1 cellular context compared by ENCODE assay signal in the genomic region with DNA sequence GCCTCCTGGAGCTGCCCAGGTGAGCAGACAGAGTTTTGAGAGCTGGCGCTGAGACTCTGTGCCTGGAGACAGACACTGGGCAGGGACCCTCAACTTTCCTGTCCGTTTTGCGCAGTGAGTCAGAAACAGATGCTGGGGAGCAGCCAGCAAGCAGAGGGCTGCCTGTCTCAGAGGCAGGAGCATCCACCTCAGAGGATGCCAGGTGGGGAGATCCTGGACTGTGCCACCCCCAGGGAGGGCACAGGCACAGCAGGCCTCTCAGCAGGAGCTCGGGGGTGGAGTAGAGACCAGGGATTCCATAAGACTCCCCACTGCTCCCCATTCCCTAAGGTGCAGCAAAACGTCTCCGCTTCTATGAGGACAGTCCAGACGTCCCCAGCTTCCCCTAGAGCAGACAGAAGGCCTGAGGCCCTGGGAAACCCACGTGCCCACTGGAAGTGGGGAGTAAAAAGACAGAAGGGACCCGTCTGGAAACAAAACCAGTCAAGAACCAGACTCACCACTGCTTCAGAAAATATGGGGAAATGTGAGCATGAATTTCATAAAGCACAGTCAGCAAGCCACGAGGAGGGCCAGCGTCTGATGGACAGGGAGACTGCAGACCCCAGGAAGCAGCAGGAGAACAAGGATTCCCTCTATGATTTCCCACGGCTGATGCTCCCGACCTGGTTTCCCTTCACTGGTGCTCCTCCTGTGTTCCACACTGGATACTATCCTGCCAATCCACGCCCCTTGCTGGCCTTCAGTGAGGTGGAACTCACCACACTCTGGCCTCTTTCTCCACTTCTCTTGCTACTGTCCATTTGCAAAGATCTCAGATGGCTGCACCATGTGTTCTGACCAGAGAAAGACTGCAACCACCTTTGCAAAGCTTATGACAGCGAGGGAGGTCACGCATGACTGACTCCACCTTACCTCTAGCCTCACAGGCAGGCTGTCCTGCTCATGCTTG.
TF ChIP-seq lines count a peak whose summit lies in the region.

No MANE protein-coding gene starts in this region.

TF ChIP-seq in HepG2, 621 proteins besides CTCF, POLR2A, EP300 and RAD21 (continued from another document):
- TF ChIP-seq, protein P1, sequence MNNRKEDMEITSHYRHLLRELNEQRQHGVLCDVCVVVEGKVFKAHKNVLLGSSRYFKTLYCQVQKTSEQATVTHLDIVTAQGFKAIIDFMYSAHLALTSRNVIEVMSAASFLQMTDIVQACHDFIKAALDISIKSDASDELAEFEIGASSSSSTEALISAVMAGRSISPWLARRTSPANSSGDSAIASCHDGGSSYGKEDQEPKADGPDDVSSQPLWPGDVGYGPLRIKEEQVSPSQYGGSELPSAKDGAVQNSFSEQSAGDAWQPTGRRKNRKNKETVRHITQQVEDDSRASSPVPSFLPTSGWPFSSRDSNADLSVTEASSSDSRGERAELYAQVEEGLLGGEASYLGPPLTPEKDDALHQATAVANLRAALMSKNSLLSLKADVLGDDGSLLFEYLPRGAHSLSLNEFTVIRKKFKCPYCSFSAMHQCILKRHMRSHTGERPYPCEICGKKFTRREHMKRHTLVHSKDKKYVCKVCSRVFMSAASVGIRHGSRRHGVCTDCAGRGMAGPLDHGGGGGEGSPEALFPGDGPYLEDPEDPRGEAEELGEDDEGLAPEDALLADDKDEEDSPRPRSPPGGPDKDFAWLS (CRISPR knock-in tag; IDR thresholded peaks at IDR 0.05; ENCODE audit: borderline replicate concordance) = no peak
- TF ChIP-seq, protein P2, sequence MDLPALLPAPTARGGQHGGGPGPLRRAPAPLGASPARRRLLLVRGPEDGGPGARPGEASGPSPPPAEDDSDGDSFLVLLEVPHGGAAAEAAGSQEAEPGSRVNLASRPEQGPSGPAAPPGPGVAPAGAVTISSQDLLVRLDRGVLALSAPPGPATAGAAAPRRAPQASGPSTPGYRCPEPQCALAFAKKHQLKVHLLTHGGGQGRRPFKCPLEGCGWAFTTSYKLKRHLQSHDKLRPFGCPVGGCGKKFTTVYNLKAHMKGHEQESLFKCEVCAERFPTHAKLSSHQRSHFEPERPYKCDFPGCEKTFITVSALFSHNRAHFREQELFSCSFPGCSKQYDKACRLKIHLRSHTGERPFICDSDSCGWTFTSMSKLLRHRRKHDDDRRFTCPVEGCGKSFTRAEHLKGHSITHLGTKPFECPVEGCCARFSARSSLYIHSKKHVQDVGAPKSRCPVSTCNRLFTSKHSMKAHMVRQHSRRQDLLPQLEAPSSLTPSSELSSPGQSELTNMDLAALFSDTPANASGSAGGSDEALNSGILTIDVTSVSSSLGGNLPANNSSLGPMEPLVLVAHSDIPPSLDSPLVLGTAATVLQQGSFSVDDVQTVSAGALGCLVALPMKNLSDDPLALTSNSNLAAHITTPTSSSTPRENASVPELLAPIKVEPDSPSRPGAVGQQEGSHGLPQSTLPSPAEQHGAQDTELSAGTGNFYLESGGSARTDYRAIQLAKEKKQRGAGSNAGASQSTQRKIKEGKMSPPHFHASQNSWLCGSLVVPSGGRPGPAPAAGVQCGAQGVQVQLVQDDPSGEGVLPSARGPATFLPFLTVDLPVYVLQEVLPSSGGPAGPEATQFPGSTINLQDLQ (CRISPR knock-in tag; IDR thresholded peaks at IDR 0.05) = no peak
- TF ChIP-seq KLF12 (CRISPR knock-in tag; IDR thresholded peaks at IDR 0.05; ENCODE audit: borderline replicate concordance) (no peak), TEAD3 (CRISPR knock-in tag; optimal IDR thresholded peaks at IDR 0.05; ENCODE audit: borderline replicate concordance) (no peak), NFKBIZ (CRISPR knock-in tag; IDR thresholded peaks at IDR 0.05) (no peak), NR2F1 (CRISPR knock-in tag; IDR thresholded peaks at IDR 0.05) (no peak)
- TF ChIP-seq, protein P3, sequence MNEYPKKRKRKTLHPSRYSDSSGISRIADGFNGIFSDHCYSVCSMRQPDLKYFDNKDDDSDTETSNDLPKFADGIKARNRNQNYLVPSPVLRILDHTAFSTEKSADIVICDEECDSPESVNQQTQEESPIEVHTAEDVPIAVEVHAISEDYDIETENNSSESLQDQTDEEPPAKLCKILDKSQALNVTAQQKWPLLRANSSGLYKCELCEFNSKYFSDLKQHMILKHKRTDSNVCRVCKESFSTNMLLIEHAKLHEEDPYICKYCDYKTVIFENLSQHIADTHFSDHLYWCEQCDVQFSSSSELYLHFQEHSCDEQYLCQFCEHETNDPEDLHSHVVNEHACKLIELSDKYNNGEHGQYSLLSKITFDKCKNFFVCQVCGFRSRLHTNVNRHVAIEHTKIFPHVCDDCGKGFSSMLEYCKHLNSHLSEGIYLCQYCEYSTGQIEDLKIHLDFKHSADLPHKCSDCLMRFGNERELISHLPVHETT (CRISPR knock-in tag; conservative IDR thresholded peaks at IDR 0.05) = no peak
- TF ChIP-seq, protein P4, sequence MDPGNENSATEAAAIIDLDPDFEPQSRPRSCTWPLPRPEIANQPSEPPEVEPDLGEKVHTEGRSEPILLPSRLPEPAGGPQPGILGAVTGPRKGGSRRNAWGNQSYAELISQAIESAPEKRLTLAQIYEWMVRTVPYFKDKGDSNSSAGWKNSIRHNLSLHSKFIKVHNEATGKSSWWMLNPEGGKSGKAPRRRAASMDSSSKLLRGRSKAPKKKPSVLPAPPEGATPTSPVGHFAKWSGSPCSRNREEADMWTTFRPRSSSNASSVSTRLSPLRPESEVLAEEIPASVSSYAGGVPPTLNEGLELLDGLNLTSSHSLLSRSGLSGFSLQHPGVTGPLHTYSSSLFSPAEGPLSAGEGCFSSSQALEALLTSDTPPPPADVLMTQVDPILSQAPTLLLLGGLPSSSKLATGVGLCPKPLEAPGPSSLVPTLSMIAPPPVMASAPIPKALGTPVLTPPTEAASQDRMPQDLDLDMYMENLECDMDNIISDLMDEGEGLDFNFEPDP (CRISPR knock-in tag; conservative IDR thresholded peaks at IDR 0.05) = no peak
- TF ChIP-seq, protein P5, sequence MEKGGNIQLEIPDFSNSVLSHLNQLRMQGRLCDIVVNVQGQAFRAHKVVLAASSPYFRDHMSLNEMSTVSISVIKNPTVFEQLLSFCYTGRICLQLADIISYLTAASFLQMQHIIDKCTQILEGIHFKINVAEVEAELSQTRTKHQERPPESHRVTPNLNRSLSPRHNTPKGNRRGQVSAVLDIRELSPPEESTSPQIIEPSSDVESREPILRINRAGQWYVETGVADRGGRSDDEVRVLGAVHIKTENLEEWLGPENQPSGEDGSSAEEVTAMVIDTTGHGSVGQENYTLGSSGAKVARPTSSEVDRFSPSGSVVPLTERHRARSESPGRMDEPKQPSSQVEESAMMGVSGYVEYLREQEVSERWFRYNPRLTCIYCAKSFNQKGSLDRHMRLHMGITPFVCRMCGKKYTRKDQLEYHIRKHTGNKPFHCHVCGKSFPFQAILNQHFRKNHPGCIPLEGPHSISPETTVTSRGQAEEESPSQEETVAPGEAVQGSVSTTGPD (CRISPR knock-in tag; IDR thresholded peaks at IDR 0.05) = no peak
- TF ChIP-seq, protein P6, sequence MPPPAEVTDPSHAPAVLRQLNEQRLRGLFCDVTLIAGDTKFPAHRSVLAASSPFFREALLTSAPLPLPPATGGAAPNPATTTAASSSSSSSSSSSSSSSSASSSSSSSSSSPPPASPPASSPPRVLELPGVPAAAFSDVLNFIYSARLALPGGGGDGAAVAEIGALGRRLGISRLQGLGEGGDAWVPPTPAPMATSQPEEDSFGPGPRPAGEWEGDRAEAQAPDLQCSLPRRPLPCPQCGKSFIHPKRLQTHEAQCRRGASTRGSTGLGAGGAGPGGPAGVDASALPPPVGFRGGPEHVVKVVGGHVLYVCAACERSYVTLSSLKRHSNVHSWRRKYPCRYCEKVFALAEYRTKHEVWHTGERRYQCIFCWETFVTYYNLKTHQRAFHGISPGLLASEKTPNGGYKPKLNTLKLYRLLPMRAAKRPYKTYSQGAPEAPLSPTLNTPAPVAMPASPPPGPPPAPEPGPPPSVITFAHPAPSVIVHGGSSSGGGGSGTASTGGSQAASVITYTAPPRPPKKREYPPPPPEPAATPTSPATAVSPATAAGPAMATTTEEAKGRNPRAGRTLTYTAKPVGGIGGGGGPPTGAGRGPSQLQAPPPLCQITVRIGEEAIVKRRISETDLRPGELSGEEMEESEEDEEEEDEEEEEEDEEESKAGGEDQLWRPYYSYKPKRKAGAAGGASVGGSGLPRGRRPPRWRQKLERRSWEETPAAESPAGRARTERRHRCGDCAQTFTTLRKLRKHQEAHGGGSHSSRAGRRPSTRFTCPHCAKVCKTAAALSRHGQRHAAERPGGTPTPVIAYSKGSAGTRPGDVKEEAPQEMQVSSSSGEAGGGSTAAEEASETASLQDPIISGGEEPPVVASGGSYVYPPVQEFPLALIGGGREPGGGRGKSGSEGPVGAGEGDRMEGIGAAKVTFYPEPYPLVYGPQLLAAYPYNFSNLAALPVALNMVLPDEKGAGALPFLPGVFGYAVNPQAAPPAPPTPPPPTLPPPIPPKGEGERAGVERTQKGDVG (CRISPR knock-in tag; IDR thresholded peaks at IDR 0.05; ENCODE audit: borderline replicate concordance) = no peak
